Comparison of ENCODE assay signal across 22 cellular contexts in the genomic region with DNA sequence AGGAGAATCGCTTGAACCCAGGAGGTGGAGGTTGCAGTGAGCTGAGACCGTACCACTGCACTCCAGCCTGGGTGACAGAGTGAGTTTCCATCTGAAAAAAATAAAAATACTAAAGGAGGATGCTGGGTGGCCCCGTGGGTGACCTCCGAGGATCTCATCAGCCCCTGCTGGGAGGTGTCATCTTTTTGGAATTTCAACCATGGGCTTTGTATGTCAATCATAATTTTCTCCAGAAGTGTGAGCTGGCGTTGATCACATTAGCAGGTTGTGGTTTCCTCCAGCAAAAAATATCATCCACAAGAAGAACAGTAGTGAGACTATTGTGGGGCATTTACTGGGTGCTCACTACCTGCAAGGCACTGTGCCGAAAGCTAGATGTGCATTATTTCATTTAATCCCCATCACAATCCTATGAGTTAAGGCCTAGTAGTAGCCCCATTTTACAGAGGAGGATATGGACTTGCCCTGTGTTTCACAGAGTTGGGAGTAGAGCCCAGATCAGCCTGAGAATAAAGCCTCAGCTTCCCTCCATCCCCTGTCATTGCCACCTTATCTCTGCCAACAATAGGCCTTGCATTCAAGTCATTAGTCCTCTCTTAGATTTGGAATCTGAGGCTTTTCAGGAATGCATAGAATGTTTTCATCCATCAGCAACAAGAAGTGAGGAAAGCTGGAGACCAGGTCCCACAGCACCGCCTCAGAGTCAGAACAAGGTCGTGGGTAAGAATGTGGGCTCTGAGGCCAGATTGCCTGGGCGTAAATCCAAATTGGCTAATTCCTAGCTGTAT. TPM values are rescaled to one million over a fixed set of nuclear protein-coding genes. Genes with fewer than 3 reads are reported as not detected.
DNase-seq lines count a peak whose midpoint lies in the region; ATAC-seq and TF ChIP-seq lines count a peak whose summit lies in the region.
"Had no signal": no experiment of that assay in that cellular context is flagged by ENCODE, and none has a peak within 500 bp of the region (broad histone marks: within the 10 kb centered on the region; RNA-seq: fewer than 3 reads in every experiment).

No MANE protein-coding gene starts in this region.

- H3K27me3 ChIP-seq in Caco-2 (replicated peaks; ENCODE audit: control insufficient read depth, insufficient read depth, low read length) (no peaks in the 10 kb centered on the region), mesendoderm (ENCODE audit: insufficient read depth, low read length, poor library complexity) (no peaks in the 10 kb centered on the region)
- H3K27me3 ChIP-seq: ascending aorta, BLaER1, pancreas, uterus had no signal

- no peaks in the 10 kb centered on the region for H3K36me3 ChIP-seq in Caco-2 (ENCODE audit: control insufficient read depth, insufficient read depth, low read length)
- no peaks in the 10 kb centered on the region for H3K36me3 ChIP-seq in mesendoderm (ENCODE audit: control insufficient read depth, insufficient read depth, low read length)
- no peaks in the 10 kb centered on the region for H3K36me3 ChIP-seq in mucosa of descending colon (ENCODE audit: low read depth)
- H3K36me3 ChIP-seq: ascending aorta, BLaER1, pancreas, uterus had no signal

- no peaks in the 10 kb centered on the region for H3K9me3 ChIP-seq in Caco-2
- no peaks in the 10 kb centered on the region for H3K9me3 ChIP-seq in T-helper 17 cell (ENCODE audit: control insufficient read depth, low read length, poor library complexity, severe bottlenecking)
- H3K9me3 ChIP-seq in mucosa of descending colon = no peaks in the 10 kb centered on the region
- H3K9me3 ChIP-seq: ascending aorta, BLaER1, pancreas, uterus had no signal

- H3K4me2 ChIP-seq in mesendoderm (ENCODE audit: low read length) = no peak overlapping the region
- H3K4me2 ChIP-seq: BLaER1 had no signal

- H3K36me3 Mint-ChIP-seq in Caco-2 (ENCODE audit: insufficient read depth, unreplicated experiment) = no peaks in the 10 kb centered on the region
- no peaks in the 10 kb centered on the region for H3K36me3 Mint-ChIP-seq in T-helper 17 cell (ENCODE audit: low read depth)
- H3K36me3 Mint-ChIP-seq: immature natural killer cell had no signal

- H3K4me3 ChIP-seq in Caco-2 (ENCODE audit: low read depth, low read length) = no peak overlapping the region
- H3K4me3 ChIP-seq in fibroblast of the aortic adventitia (ENCODE audit: low read depth, low read length) = no peak overlapping the region
- H3K4me3 ChIP-seq in mesendoderm (ENCODE audit: low read length) = no peak overlapping the region
- no peak overlapping the region for H3K4me3 ChIP-seq in lower leg skin (ENCODE audit: low read depth, poor library complexity, severe bottlenecking)
- no peak overlapping the region for H3K4me3 ChIP-seq in mucosa of descending colon
- H3K4me3 ChIP-seq: ascending aorta, BLaER1, pancreas, SK-N-MC, uterus had no signal

- TF ChIP-seq POLR2A in lower leg skin (IDR thresholded peaks at IDR 0.05) = no peak

- H3K4me1 Mint-ChIP-seq in Caco-2 (ENCODE audit: low read depth, unreplicated experiment) (no peaks in the 10 kb centered on the region), T-helper 17 cell (no peaks in the 10 kb centered on the region)
- H3K4me1 Mint-ChIP-seq: immature natural killer cell had no signal

- no peak overlapping the region for H3K27ac Mint-ChIP-seq in Caco-2 (ENCODE audit: unreplicated experiment)
- no peak overlapping the region for H3K27ac Mint-ChIP-seq in T-helper 17 cell
- H3K27ac Mint-ChIP-seq: immature natural killer cell had no signal

- intact Hi-C loops in Caco-2 (cut with micrococcal nuclease; ENCODE audit: unreplicated experiment) (no loop called here), lower leg skin (cut with DNase I; ENCODE audit: low total_unique reads) (no loop called here), mucosa of descending colon (cut with DNase I, micrococcal nuclease) (no loop called here)

- no peak overlapping the region for H2BK15ac ChIP-seq in mesendoderm (replicated peaks; ENCODE audit: low read depth)

- H2AK5ac ChIP-seq in mesendoderm (ENCODE audit: low read length) = no peak overlapping the region

- no peak overlapping the region for H3K27ac ChIP-seq in mesendoderm (ENCODE audit: low read depth, low read length)
- H3K27ac ChIP-seq: ascending aorta, BLaER1, pancreas, SK-N-MC, uterus, VCaP had no signal

- H3K56ac ChIP-seq in mesendoderm (ENCODE audit: low read length) = no peak overlapping the region

- H3K79me2 ChIP-seq in mesendoderm (ENCODE audit: control insufficient read depth, insufficient read depth, low read length) = no peaks in the 10 kb centered on the region

- no peaks in the 10 kb centered on the region for H3K9me3 Mint-ChIP-seq in Caco-2 (ENCODE audit: unreplicated experiment)
- H3K9me3 Mint-ChIP-seq: immature natural killer cell had no signal

- H3K9ac ChIP-seq in mesendoderm (ENCODE audit: low read length) = no peak overlapping the region
- H3K9ac ChIP-seq: BLaER1 had no signal

- no peak overlapping the region for H3K4ac ChIP-seq in mesendoderm (ENCODE audit: low read depth, low read length)

- H3K79me1 ChIP-seq in mesendoderm (ENCODE audit: low read length) = no peaks in the 10 kb centered on the region

- CTCF ChIA-PET in Caco-2 (lab: Charles Lee) = no interaction called here

- H4K8ac ChIP-seq in mesendoderm (ENCODE audit: low read depth, low read length) = no peak overlapping the region

- ATAC-seq in T-helper 17 cell (no peak), mucosa of descending colon (no peak)
- ATAC-seq: pancreas had no signal

- no peak overlapping the region for H3K23ac ChIP-seq in mesendoderm (ENCODE audit: low read length)

- H2BK120ac ChIP-seq in mesendoderm (ENCODE audit: low read depth, low read length) = no peak overlapping the region

- H3K18ac ChIP-seq in mesendoderm (ENCODE audit: low read length) = no peak overlapping the region

- H3K27me3 Mint-ChIP-seq in Caco-2 (ENCODE audit: insufficient read depth, unreplicated experiment) (peaks cover 4% of the 10 kb centered on the region), T-helper 17 cell (no peaks in the 10 kb centered on the region)

- POLR2A ChIA-PET in Caco-2 (lab: Charles Lee) = interaction anchor here (0.5 to 0.7 kb wide), 2 partner anchors 25 to 52 kb away, joined by 3 read pairs; no protein-coding TSS in a partner anchor

- no peak overlapping the region for H4K5ac ChIP-seq in mesendoderm (ENCODE audit: low read length)

- WGBS in mesendoderm (ENCODE audit: extremely low coverage, insufficient coverage, low lambda C conversion rate) = no CpG with 5 or more reads among the region's 9 CpGs
- WGBS in lower leg skin, 2 donors = 56 to 63% methylated on average over 9 of the region's 9 CpGs

- H2BK5ac ChIP-seq in mesendoderm (ENCODE audit: low read length) = no peak overlapping the region

- H3K4me3 Mint-ChIP-seq in Caco-2 (ENCODE audit: unreplicated experiment) = no peak overlapping the region
- no peak overlapping the region for H3K4me3 Mint-ChIP-seq in T-helper 17 cell
- H3K4me3 Mint-ChIP-seq: immature natural killer cell had no signal

- H3K4me1 ChIP-seq in Caco-2 = peaks cover 8% of the 10 kb centered on the region
- H3K4me1 ChIP-seq in mesendoderm (ENCODE audit: control insufficient read depth, low read depth, low read length) = no peaks in the 10 kb centered on the region
- H3K4me1 ChIP-seq in mucosa of descending colon (ENCODE audit: low read depth) = no peaks in the 10 kb centered on the region
- H3K4me1 ChIP-seq: ascending aorta, BLaER1, pancreas, uterus had no signal

- BruUV-seq in Caco-2 (replicated peaks; lab: Mats Ljungman, UMichigan) = no TSS peak

- DNase-seq in Caco-2 (peak; percentile 42 to 46), NCI-H226 (peak; percentile 82), fibroblast of the aortic adventitia (ENCODE audit: low read depth) (peak; percentile 76), mesendoderm (peak; percentile 96), lower leg skin (ENCODE audit: low spot score in 2 of 2) (no peak), NCI-H187 (lab: John Stamatoyannopoulos, UW) (no peak), T-helper 17 cell (no peak), mucosa of descending colon (no peak)
- DNase-seq: activated effector memory CD4-positive, alpha-beta T cell treated with Interleukin-2 at 50 U/mL for 16 hours; DMS53; effector CD4-positive, alpha-beta T cell; H7; immature natural killer cell; NCI-H1417; pancreas; stimulated activated naive CD4-positive, alpha-beta T cell; uterus had no signal

- TF ChIP-seq CTCF in Caco-2 (IDR thresholded peaks at IDR 0.05; ENCODE audit: insufficient read depth in 1 of 2, low read depth in 1 of 2, low read length in 1 of 2, severe bottlenecking in 1 of 2, unreplicated experiment in 1 of 2) = no peak
- no peak for TF ChIP-seq CTCF in fibroblast of the aortic adventitia (IDR thresholded peaks at IDR 0.05; ENCODE audit: insufficient read depth, low read length)
- no peak for TF ChIP-seq CTCF in lower leg skin (IDR thresholded peaks at IDR 0.05)
- TF ChIP-seq CTCF in mucosa of descending colon (IDR thresholded peaks at IDR 0.05) = no peak

RNA-seq across cellular contexts. Expression of gene SVOP, which starts 39.8 kb away (rescaled TPM):
- total RNA-seq in Caco-2 (2022) (0.09 and 0.14 TPM in 2 replicates), fibroblast of the aortic adventitia (ENCODE audit: low replicate concordance) (not detected in 2 replicates), lower leg skin (not detected), T-helper 17 cell (not detected), mucosa of descending colon (1 to 10 TPM in 1 of 3 donors, under 1 TPM in 2; 0.26 to 1.7 (median 0.31) TPM)
- 0.01 TPM for polyA plus RNA-seq in mesendoderm (2013, experiment 1 of 2)
- 0.01 TPM for polyA plus RNA-seq in mesendoderm (2013, experiment 2 of 2)
- total RNA-seq: activated CD8-positive, alpha-beta memory T cell treated with anti-CD3 and anti-CD28 coated beads for 36 hours; ascending aorta had no signal
- polyA plus RNA-seq: immature natural killer cell had no signal

Comparison
In these comparisons a context has a peak if more than half of its experiments do, and no peak if none do; other contexts are left out.
1. DNase-seq: peak in Caco-2 (2 of 2), NCI-H226 (single experiment), fibroblast of the aortic adventitia (single experiment) and mesendoderm (single experiment); none in lower leg skin (0 of 2), NCI-H187 (0 of 2), T-helper 17 cell (0 of 3) and mucosa of descending colon (0 of 3).